20 cellular contexts compared by ENCODE assay signal in the genomic region with DNA sequence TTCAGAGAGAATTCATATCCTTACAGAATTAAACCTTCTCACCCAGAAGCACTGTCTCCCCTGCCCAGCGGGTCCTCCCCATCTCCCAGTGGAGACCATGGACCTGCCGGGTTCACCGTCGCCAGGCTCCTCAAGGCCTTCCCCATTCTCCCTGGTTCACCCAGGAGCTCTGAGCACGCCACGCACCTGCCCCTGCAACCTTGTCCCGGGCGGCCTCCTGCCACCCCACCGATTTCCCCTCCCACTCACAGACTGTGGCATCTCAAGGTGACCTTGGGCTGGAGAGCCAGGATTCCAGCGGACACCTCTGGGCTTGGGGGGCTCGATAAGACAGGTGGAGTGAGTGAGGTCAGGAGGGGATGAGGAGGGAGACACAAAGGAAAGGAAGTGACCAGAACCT.
"Had no signal": no experiment of that assay in that cellular context is flagged by ENCODE, and none has a peak within 500 bp of the region (broad histone marks: within the 10 kb centered on the region; RNA-seq: fewer than 3 reads in every experiment).

No MANE protein-coding gene starts in this region.

- H3K9me3 Mint-ChIP-seq: stimulated activated naive CD8-positive, alpha-beta T cell treated with anti-CD3 and anti-CD28 coated beads, Interleukin-15, Interleukin-2, amounts not matched to agents 100 ng/mL and 50 ng/mL, for 24 hours had no signal

- H3K9me3 ChIP-seq: psoas muscle, thoracic aorta, upper lobe of right lung, uterus had no signal

- H3K27ac Mint-ChIP-seq: effector memory CD8-positive, alpha-beta T cell; natural killer cell treated with Interleukin-12 subunit alpha and Interleukin-12 subunit beta and Interleukin-15 and Interleukin-18, amount 100 ng/mL, for 72 hours; neural progenitor cell; stimulated activated naive B cell treated with anti-CD40 and anti-IgM and Interleukin-4, amounts not matched to agents 10 μg/mL and 1 μg/mL and 100 μg/mL, for 72 hours; stimulated activated naive CD8-positive, alpha-beta T cell treated with anti-CD3 and anti-CD28 coated beads, Interleukin-15, Interleukin-2, amounts not matched to agents 100 ng/mL and 50 ng/mL, for 24 hours had no signal

- H3K36me3 ChIP-seq: neural progenitor cell, thoracic aorta, tibial nerve, upper lobe of right lung, uterus had no signal

- FAIRE-seq: frontal cortex, keratinocyte had no signal

- DNase-seq: cortex of kidney; effector memory CD8-positive, alpha-beta T cell; mesendoderm; nucleus accumbens; psoas muscle; right cardiac atrium; stimulated activated CD4-positive, alpha-beta T cell treated with anti-CD3 and anti-CD28 coated beads, Interleukin-15, amount 100 ng/mL, for 24 hours; stimulated activated CD4-positive, alpha-beta T cell treated with anti-CD3 and anti-CD28 coated beads, Interleukin-2, amount 100 ng/mL, for 48 hours; stimulated activated naive B cell treated with anti-CD40 and anti-IgM and Interleukin-4, amounts not matched to agents 10 μg/mL and 1 μg/mL and 100 μg/mL, for 72 hours; upper lobe of right lung; uterus had no signal

- H3K27me3 ChIP-seq: neural progenitor cell, tibial nerve, upper lobe of right lung, uterus had no signal

- H3K4me1 ChIP-seq: neural progenitor cell, psoas muscle, tibial nerve, upper lobe of right lung, uterus had no signal

- H3K4me2 ChIP-seq: neural progenitor cell had no signal

- H3K27me3 Mint-ChIP-seq: stimulated activated naive B cell treated with anti-CD40 and anti-IgM and Interleukin-4, amounts not matched to agents 10 μg/mL and 1 μg/mL and 100 μg/mL, for 72 hours; stimulated activated naive CD8-positive, alpha-beta T cell treated with anti-CD3 and anti-CD28 coated beads, Interleukin-15, Interleukin-2, amounts not matched to agents 100 ng/mL and 50 ng/mL, for 24 hours had no signal

- H3K27ac ChIP-seq: neural progenitor cell, psoas muscle, skin epidermis, thoracic aorta, tibial nerve, upper lobe of right lung, uterus had no signal

- H3K36me3 Mint-ChIP-seq: natural killer cell treated with Interleukin-12 subunit alpha and Interleukin-12 subunit beta and Interleukin-15 and Interleukin-18, amount 100 ng/mL, for 72 hours; stimulated activated naive B cell treated with anti-CD40 and anti-IgM and Interleukin-4, amounts not matched to agents 10 μg/mL and 1 μg/mL and 100 μg/mL, for 72 hours had no signal

- H3K9ac ChIP-seq: neural progenitor cell had no signal

- H2AFZ ChIP-seq: neural progenitor cell had no signal

- H3K4me3 Mint-ChIP-seq: effector memory CD8-positive, alpha-beta T cell; natural killer cell treated with Interleukin-12 subunit alpha and Interleukin-12 subunit beta and Interleukin-15 and Interleukin-18, amount 100 ng/mL, for 72 hours; neural progenitor cell; stimulated activated naive B cell treated with anti-CD40 and anti-IgM and Interleukin-4, amounts not matched to agents 10 μg/mL and 1 μg/mL and 100 μg/mL, for 72 hours; stimulated activated naive CD8-positive, alpha-beta T cell treated with anti-CD3 and anti-CD28 coated beads, Interleukin-15, Interleukin-2, amounts not matched to agents 100 ng/mL and 50 ng/mL, for 24 hours had no signal

- H3K4me1 Mint-ChIP-seq: stimulated activated naive B cell treated with anti-CD40 and anti-IgM and Interleukin-4, amounts not matched to agents 10 μg/mL and 1 μg/mL and 100 μg/mL, for 72 hours had no signal

- H3K4me3 ChIP-seq: neural progenitor cell, psoas muscle, skin epidermis, thoracic aorta, tibial nerve, upper lobe of right lung, uterus had no signal

- ATAC-seq: effector memory CD8-positive, alpha-beta T cell; left lobe of liver; psoas muscle; stimulated activated naive B cell treated with anti-CD40 and anti-IgM and Interleukin-4, amounts not matched to agents 10 μg/mL and 1 μg/mL and 100 μg/mL, for 72 hours; upper lobe of right lung had no signal
